Comparison of ENCODE assay signal across 10 cellular contexts in the genomic region with DNA sequence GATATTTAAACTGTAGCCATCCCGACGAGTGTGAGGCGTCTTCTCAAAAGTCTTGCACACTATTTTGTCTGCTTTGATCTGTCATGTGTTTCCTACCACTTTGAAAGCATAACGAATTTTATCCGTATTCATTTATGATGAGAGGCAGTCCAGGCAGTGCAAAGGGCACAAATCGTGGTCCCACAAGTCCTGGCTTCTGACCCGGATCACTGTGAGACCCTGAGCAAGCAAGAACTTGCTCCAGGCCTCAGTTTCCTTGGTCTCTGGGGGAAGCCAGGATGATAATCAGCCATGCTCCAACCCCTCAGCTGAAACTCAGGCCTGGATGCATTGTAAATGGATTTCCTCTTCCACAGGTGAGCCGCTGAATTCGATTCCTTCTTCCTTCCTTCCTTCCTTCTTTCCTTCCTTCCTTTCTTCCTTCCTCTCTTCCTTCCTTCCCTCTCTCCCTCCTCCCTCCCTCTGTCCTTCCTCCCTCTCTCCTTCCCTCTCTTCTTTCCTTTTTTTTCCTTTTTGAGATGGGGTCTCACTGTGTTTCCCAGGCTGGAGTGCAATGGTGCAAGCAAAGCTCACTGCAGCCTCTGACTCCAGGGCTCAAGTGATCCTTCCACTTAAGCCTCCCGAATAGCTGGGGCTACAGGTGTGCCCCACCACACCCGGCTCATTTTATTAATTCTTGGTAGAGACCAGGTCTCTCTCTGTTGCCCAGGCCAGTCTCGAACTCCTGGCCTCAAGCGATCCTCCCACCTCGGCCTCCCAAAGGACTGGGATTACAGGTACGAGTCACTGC. TPM values are rescaled to one million over a fixed set of nuclear protein-coding genes. Genes with fewer than 3 reads are reported as not detected.
DNase-seq lines count a peak whose midpoint lies in the region; ATAC-seq, FAIRE-seq and TF ChIP-seq lines count a peak whose summit lies in the region.
"Had no signal": no experiment of that assay in that cellular context is flagged by ENCODE, and none has a peak within 500 bp of the region (broad histone marks: within the 10 kb centered on the region; RNA-seq: fewer than 3 reads in every experiment).

No MANE protein-coding gene starts in this region.

- H3K9me3 ChIP-seq in CD8-positive, alpha-beta T cell (ENCODE audit: low read length): no peaks in the 10 kb centered on the region
- no peaks in the 10 kb centered on the region for H3K9me3 ChIP-seq in OCI-LY3 (ENCODE audit: insufficient read depth, low read length)
- no peaks in the 10 kb centered on the region for H3K9me3 ChIP-seq in endothelial cell of umbilical vein (replicated peaks; ENCODE audit: control insufficient read depth, insufficient read depth, low read length)

- ATAC-seq in CD8-positive, alpha-beta T cell: no peak
- ATAC-seq in HG03280 (IDR thresholded peaks at IDR 0.05; ENCODE audit: unreplicated experiment): no peak

- peak overlapping the region; percentile 64 for H3K27ac ChIP-seq in CD8-positive, alpha-beta T cell (ENCODE audit: low read depth, low read length)
- no peak overlapping the region for H3K27ac ChIP-seq in OCI-LY3 (ENCODE audit: low read length)
- H3K27ac ChIP-seq in endothelial cell of umbilical vein (ENCODE audit: insufficient read depth, low read depth, low read length): no peak overlapping the region

- TF ChIP-seq POLR2A in endothelial cell of umbilical vein (IDR thresholded peaks at IDR 0.05; ENCODE audit: low read depth, low read length): no peak

- CTCF ChIA-PET in CD8-positive, alpha-beta T cell (lab: Charles Lee): interaction anchor here (1.2 to 7.1 kb wide), 4 partner anchors 53 to 135 kb away, joined by 3 to 48 read pairs (median 6); no protein-coding TSS in a partner anchor
- CTCF ChIA-PET in endothelial cell of umbilical vein (lab: Charles Lee): interaction anchor here (1.0 to 9.6 kb wide), 5 partner anchors 7 to 77 kb away, joined by 3 to 158 read pairs (median 3); partner anchors contain the start of genes TRIM4 and ZSCAN21

- POLR2A ChIA-PET in CD8-positive, alpha-beta T cell (lab: Charles Lee): interaction anchor here (1.2 to 2.7 kb wide), 7 partner anchors 18 to 126 kb away, joined by 4 to 20 read pairs (median 6); partner anchors contain the start of genes AP4M1, MCM7, TRIM4 and ZKSCAN1
- POLR2A ChIA-PET in endothelial cell of umbilical vein (lab: Charles Lee): interaction anchor here (0.6 to 1.0 kb wide), 3 partner anchors 14 to 86 kb away, joined by 3 to 4 read pairs (median 4); no protein-coding TSS in a partner anchor

- no peaks in the 10 kb centered on the region for H3K27me3 Mint-ChIP-seq in CD8-positive, alpha-beta T cell (ENCODE audit: low read depth)
- no peaks in the 10 kb centered on the region for H3K27me3 Mint-ChIP-seq in progenitor cell of endocrine pancreas

- no peaks in the 10 kb centered on the region for H3K36me3 Mint-ChIP-seq in CD8-positive, alpha-beta T cell
- H3K36me3 Mint-ChIP-seq in progenitor cell of endocrine pancreas (ENCODE audit: insufficient read depth): no peaks in the 10 kb centered on the region

- no peaks in the 10 kb centered on the region for H4K20me1 ChIP-seq in OCI-LY3 (ENCODE audit: insufficient read depth, low read length)
- H4K20me1 ChIP-seq in endothelial cell of umbilical vein (replicated peaks; ENCODE audit: control insufficient read depth, extremely low read depth, insufficient read depth, low read length): no peaks in the 10 kb centered on the region

- H3K27me3 ChIP-seq in CD8-positive, alpha-beta T cell (ENCODE audit: insufficient read depth, low read length): no peaks in the 10 kb centered on the region
- H3K27me3 ChIP-seq in OCI-LY3 (ENCODE audit: low read depth, low read length): peaks cover 11% of the 10 kb centered on the region; the same call in 1 of the 2 replicates
- H3K27me3 ChIP-seq in endothelial cell of umbilical vein (ENCODE audit: control insufficient read depth in 2 of 2, insufficient read depth in 2 of 2, low read length in 2 of 2): no peaks in the 10 kb centered on the region

- H3K79me2 ChIP-seq in OCI-LY3 (ENCODE audit: low read length) (no peaks in the 10 kb centered on the region), endothelial cell of umbilical vein (ENCODE audit: control insufficient read depth, insufficient read depth, low read length) (no peaks in the 10 kb centered on the region)

- H3K9ac ChIP-seq in OCI-LY3 (ENCODE audit: low read length): no peak overlapping the region
- peak overlapping the region; percentile 65 for H3K9ac ChIP-seq in endothelial cell of umbilical vein (replicated peaks; ENCODE audit: extremely low read depth, insufficient read depth, low read length)

- peak overlapping the region; percentile 48 for H3K4me3 ChIP-seq in CD8-positive, alpha-beta T cell (ENCODE audit: low read depth, low read length)
- 0 out of 2 replicates have a peak overlapping the region, but pooled peaks have one; percentile 6 for H3K4me3 ChIP-seq in OCI-LY3 (ENCODE audit: low read length)
- peak overlapping the region in 2 of 3 experiments; percentile 47 to 53 for H3K4me3 ChIP-seq in endothelial cell of umbilical vein (replicated peaks in 1 of 3; ENCODE audit: insufficient read depth in 1 of 3, low read depth in 1 of 3, low read length in 3 of 3)

- dilution Hi-C loops in endothelial cell of umbilical vein (cut with MboI; ENCODE audit: extremely low pct_ligation_motif_present, low sequenced_read_pairs): no loop called here

- TF ChIP-seq CTCF in CD8-positive, alpha-beta T cell (IDR thresholded peaks at IDR 0.05): no peak
- no peak for TF ChIP-seq CTCF in OCI-LY3 (IDR thresholded peaks at IDR 0.05; ENCODE audit: low read depth, low read length)
- no peak for TF ChIP-seq CTCF in endothelial cell of umbilical vein (IDR thresholded peaks at IDR 0.05; ENCODE audit: extremely low read depth in 1 of 2, insufficient read depth in 1 of 2, low read depth in 1 of 2, low read length in 2 of 2)
- no peak for TF ChIP-seq CTCF in progenitor cell of endocrine pancreas (IDR thresholded peaks at IDR 0.05; ENCODE audit: unreplicated experiment)

- H3K4me3 Mint-ChIP-seq in CD8-positive, alpha-beta T cell: peak overlapping the region; percentile 73
- H3K4me3 Mint-ChIP-seq in progenitor cell of endocrine pancreas (ENCODE audit: low read depth): peak overlapping the region; percentile 42
- H3K4me3 Mint-ChIP-seq: neural crest cell had no signal

- H3K4me2 ChIP-seq in OCI-LY3 (ENCODE audit: low read length) (no peak overlapping the region), endothelial cell of umbilical vein (ENCODE audit: insufficient read depth, low read length) (peak overlapping the region; percentile 45)

- H2AFZ ChIP-seq in OCI-LY3 (ENCODE audit: low read depth, low read length) (no peak overlapping the region), endothelial cell of umbilical vein (ENCODE audit: low read depth, low read length) (peak overlapping the region; percentile 91)

- no peaks in the 10 kb centered on the region for H3K9me1 ChIP-seq in endothelial cell of umbilical vein (replicated peaks; ENCODE audit: control insufficient read depth, extremely low read depth, insufficient read depth, low read length)

- no TSS peak for BruUV-seq in endothelial cell of umbilical vein (replicated peaks; lab: Mats Ljungman, UMichigan)

- H3K4me1 ChIP-seq in CD8-positive, alpha-beta T cell (ENCODE audit: insufficient read depth, low read length): peaks cover 12% of the 10 kb centered on the region
- H3K4me1 ChIP-seq in OCI-LY3 (ENCODE audit: low read length) (no peaks in the 10 kb centered on the region), endothelial cell of umbilical vein (ENCODE audit: control insufficient read depth, extremely low read depth, insufficient read depth, low read length) (no peaks in the 10 kb centered on the region)

- H3K9me3 Mint-ChIP-seq in CD8-positive, alpha-beta T cell: no peaks in the 10 kb centered on the region
- H3K9me3 Mint-ChIP-seq in progenitor cell of endocrine pancreas (ENCODE audit: low read depth): no peaks in the 10 kb centered on the region
- H3K9me3 Mint-ChIP-seq: neural crest cell had no signal

- peak; percentile 70 for FAIRE-seq in endothelial cell of umbilical vein (lab: Jason Lieb, UNC)

- intact Hi-C loops in CD8-positive, alpha-beta T cell (cut with DNase I, micrococcal nuclease): loop anchor here (1.0 to 10.0 kb wide), 5 partner anchors 18 to 492 kb away; partner anchors contain the start of genes ZKSCAN1 (in 2 of the 2), ZSCAN21 (in 2 of the 2), PVRIG (in 1 of the 2) and ZKSCAN5 (in 1 of the 2)
- intact Hi-C loops in endothelial cell of umbilical vein (cut with micrococcal nuclease): loop anchor here (1.0 kb wide), 1 partner anchor 18 kb away; the partner anchor contains the start of gene ZKSCAN1

- peak overlapping the region; percentile 92 for H3K27ac Mint-ChIP-seq in CD8-positive, alpha-beta T cell
- peak overlapping the region; percentile 23 for H3K27ac Mint-ChIP-seq in progenitor cell of endocrine pancreas

- H3K4me1 Mint-ChIP-seq in CD8-positive, alpha-beta T cell (ENCODE audit: low read depth): peaks cover 11% of the 10 kb centered on the region
- peaks cover 24% of the 10 kb centered on the region for H3K4me1 Mint-ChIP-seq in progenitor cell of endocrine pancreas (ENCODE audit: low read depth)
- H3K4me1 Mint-ChIP-seq: neural crest cell had no signal

- H3K36me3 ChIP-seq in CD8-positive, alpha-beta T cell (ENCODE audit: insufficient read depth, low read length): no peaks in the 10 kb centered on the region
- H3K36me3 ChIP-seq in OCI-LY3 (replicated peaks; ENCODE audit: low read depth, low read length) (no peaks in the 10 kb centered on the region), endothelial cell of umbilical vein (ENCODE audit: control insufficient read depth in 2 of 2, extremely low read depth in 1 of 2, insufficient read depth in 2 of 2, low read length in 2 of 2) (no peaks in the 10 kb centered on the region)

- DNase-seq in CD8-positive, alpha-beta T cell: no peak
- DNase-seq in endothelial cell of umbilical vein (ENCODE audit: low read depth, low spot score) (no peak), progenitor cell of endocrine pancreas (ENCODE audit: low spot score, unreplicated experiment) (no peak), iPS-NIHi11 (ENCODE audit: low spot score) (no peak), C1 segment of cervical spinal cord (lab: John Stamatoyannopoulos, UW) (no peak), SKM-1 treated with dmso at 0.1 percent for 144 hours (lab: John Stamatoyannopoulos, UW; ENCODE audit: unreplicated experiment) (no peak)
- DNase-seq: NCI-H526 treated with DMSO at 0.1 percent for 48 hours had no signal

RNA-seq across cellular contexts. Expression of gene ZKSCAN1, which starts 18.4 kb away (rescaled TPM):
- total RNA-seq in CD8-positive, alpha-beta T cell: 10 to 100 TPM; 30.0 to 35.9 TPM
- total RNA-seq in endothelial cell of umbilical vein (52.8 and 57.8 TPM in 2 replicates), progenitor cell of endocrine pancreas (196 and 209 TPM in 2 replicates)
- polyA plus RNA-seq in endothelial cell of umbilical vein: 9.4 and 12.3 TPM in 2 replicates
- polyA plus RNA-seq in endothelial cell of umbilical vein (2011; cell fraction: cytosol; rRNA removed): 12.5 and 15.6 TPM in 2 replicates
- polyA plus RNA-seq in endothelial cell of umbilical vein (2011; cell fraction: nucleus; rRNA removed): 27.3 and 33.3 TPM in 2 replicates
- 17.6 and 19.8 TPM in 2 replicates for polyA plus RNA-seq in endothelial cell of umbilical vein (2012)
- 73.9 and 105 TPM in 2 replicates for polyA minus RNA-seq in endothelial cell of umbilical vein
- 18.9 TPM for polyA minus RNA-seq in endothelial cell of umbilical vein (2011; cell fraction: cytosol; rRNA and poly(A)+ RNA removed)
- 20.2 and 27.3 TPM in 2 replicates for polyA minus RNA-seq in endothelial cell of umbilical vein (2011; cell fraction: nucleus; rRNA and poly(A)+ RNA removed)

RNA-seq across cellular contexts. Expression of gene AZGP1, which starts 21.1 kb away (rescaled TPM):
- not detected for total RNA-seq in CD8-positive, alpha-beta T cell
- total RNA-seq in endothelial cell of umbilical vein (not detected in 2 replicates), progenitor cell of endocrine pancreas (not detected in 2 replicates)
- not detected in 2 replicates for polyA plus RNA-seq in endothelial cell of umbilical vein
- polyA plus RNA-seq in endothelial cell of umbilical vein (2011; cell fraction: cytosol; rRNA removed): not detected in 2 replicates
- not detected in 2 replicates for polyA plus RNA-seq in endothelial cell of umbilical vein (2011; cell fraction: nucleus; rRNA removed)
- not detected in 2 replicates for polyA plus RNA-seq in endothelial cell of umbilical vein (2012)
- not detected in 2 replicates for polyA minus RNA-seq in endothelial cell of umbilical vein
- polyA minus RNA-seq in endothelial cell of umbilical vein (2011; cell fraction: cytosol; rRNA and poly(A)+ RNA removed): not detected
- polyA minus RNA-seq in endothelial cell of umbilical vein (2011; cell fraction: nucleus; rRNA and poly(A)+ RNA removed): not detected in 2 replicates
- total RNA-seq: neural crest cell had no signal

RNA-seq across cellular contexts. Expression of gene ZSCAN21, which starts 52.6 kb away (rescaled TPM):
- total RNA-seq in CD8-positive, alpha-beta T cell: 1 to 10 TPM; 4.8 to 5.7 TPM
- total RNA-seq in endothelial cell of umbilical vein (7.4 and 7.7 TPM in 2 replicates), progenitor cell of endocrine pancreas (20.7 and 22.8 TPM in 2 replicates)
- 6.5 and 7.7 TPM in 2 replicates for polyA plus RNA-seq in endothelial cell of umbilical vein
- polyA plus RNA-seq in endothelial cell of umbilical vein (2011; cell fraction: cytosol; rRNA removed): 10.3 and 11.9 TPM in 2 replicates
- 8.7 and 9.3 TPM in 2 replicates for polyA plus RNA-seq in endothelial cell of umbilical vein (2011; cell fraction: nucleus; rRNA removed)
- polyA plus RNA-seq in endothelial cell of umbilical vein (2012): 6.7 and 7.0 TPM in 2 replicates
- 6.2 and 7.1 TPM in 2 replicates for polyA minus RNA-seq in endothelial cell of umbilical vein
- polyA minus RNA-seq in endothelial cell of umbilical vein (2011; cell fraction: cytosol; rRNA and poly(A)+ RNA removed): 2.5 TPM
- polyA minus RNA-seq in endothelial cell of umbilical vein (2011; cell fraction: nucleus; rRNA and poly(A)+ RNA removed): 3.0 and 3.6 TPM in 2 replicates
